ENCODE assay signal across 9 cellular contexts in the genomic region with DNA sequence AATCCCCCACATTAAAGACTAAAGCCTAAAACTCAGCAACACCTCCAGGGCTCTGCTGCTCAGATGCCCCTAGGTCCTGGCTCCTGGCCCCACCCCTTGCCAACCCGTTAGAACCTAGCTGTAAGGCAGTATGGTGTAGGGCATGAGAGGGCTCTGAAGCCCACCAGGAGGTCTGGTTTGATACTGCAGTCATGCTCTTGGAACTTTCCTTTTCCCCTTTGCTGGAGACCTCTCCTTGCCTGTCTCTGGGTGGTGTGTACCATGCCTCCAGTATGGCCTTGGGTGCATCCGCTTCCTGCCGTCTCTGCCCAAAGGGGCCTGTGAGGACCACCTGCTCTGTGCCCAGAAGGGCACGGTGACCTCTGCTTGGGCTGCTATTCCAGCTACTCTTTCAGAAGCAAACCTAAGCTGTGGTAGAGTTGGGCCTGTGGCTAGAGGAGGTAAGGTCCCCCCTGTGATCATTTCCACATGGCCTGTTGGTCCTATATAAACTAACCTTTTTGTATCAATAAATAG. TPM values are rescaled to one million over a fixed set of nuclear protein-coding genes. Genes with fewer than 3 reads are reported as not detected.
DNase-seq lines count a peak whose midpoint lies in the region; ATAC-seq and TF ChIP-seq lines count a peak whose summit lies in the region.
"Had no signal": no experiment of that assay in that cellular context is flagged by ENCODE, and none has a peak within 500 bp of the region (broad histone marks: within the 10 kb centered on the region; RNA-seq: fewer than 3 reads in every experiment).

No MANE protein-coding gene starts in this region.

- H3K27ac Mint-ChIP-seq in CD8-positive, alpha-beta T cell = peak overlapping the region; percentile 32
- peak overlapping the region; percentile 61 for H3K27ac Mint-ChIP-seq in dendritic cell treated with granulocyte-macrophage colony-stimulating factor and Interleukin-4, amounts not matched to agents 40 ng/mL and 50 ng/mL, for 4 days
- H3K27ac Mint-ChIP-seq in osteocyte (ENCODE audit: unreplicated experiment) = no peak overlapping the region

- intact Hi-C loops in CD8-positive, alpha-beta T cell (cut with DNase I, micrococcal nuclease) = loop anchor here in 1 of 2 experiments (10.0 kb wide), 1 partner anchor 1148 kb away; a partner anchor contains a TSS
- intact Hi-C loops in dendritic cell treated with granulocyte-macrophage colony-stimulating factor and Interleukin-4, amounts not matched to agents 40 ng/mL and 50 ng/mL, for 4 days (cut with micrococcal nuclease) = no loop called here

- no peaks in the 10 kb centered on the region for H3K9me3 Mint-ChIP-seq in CD8-positive, alpha-beta T cell
- H3K9me3 Mint-ChIP-seq in dendritic cell treated with granulocyte-macrophage colony-stimulating factor and Interleukin-4, amounts not matched to agents 40 ng/mL and 50 ng/mL, for 4 days = no peaks in the 10 kb centered on the region
- H3K9me3 Mint-ChIP-seq in osteocyte (ENCODE audit: unreplicated experiment) = no peaks in the 10 kb centered on the region

- no peaks in the 10 kb centered on the region for H3K9me2 ChIP-seq in Loucy (replicated peaks; ENCODE audit: low read depth, low read length)

- H3K4me2 ChIP-seq in Loucy (ENCODE audit: low read depth, low read length, poor library complexity, severe bottlenecking) = peak overlapping the region; percentile 98

- H3K9me3 ChIP-seq in CD8-positive, alpha-beta T cell (ENCODE audit: low read length) = no peaks in the 10 kb centered on the region
- no peaks in the 10 kb centered on the region for H3K9me3 ChIP-seq in Loucy (ENCODE audit: insufficient read depth, low read depth, low read length)

- peak overlapping the region; percentile 89 for H3K4me3 Mint-ChIP-seq in CD8-positive, alpha-beta T cell
- H3K4me3 Mint-ChIP-seq in dendritic cell treated with granulocyte-macrophage colony-stimulating factor and Interleukin-4, amounts not matched to agents 40 ng/mL and 50 ng/mL, for 4 days = peak overlapping the region; percentile 30
- H3K4me3 Mint-ChIP-seq in osteocyte (ENCODE audit: unreplicated experiment) = peak overlapping the region; percentile 79

- H4K20me1 ChIP-seq in Loucy (ENCODE audit: insufficient read depth, low read length, poor library complexity, severe bottlenecking) = peaks cover 73% of the 10 kb centered on the region

- H3K79me2 ChIP-seq in Loucy (ENCODE audit: insufficient read depth, low read length) = peaks cover 76% of the 10 kb centered on the region

- H3K4me3 ChIP-seq in CD8-positive, alpha-beta T cell (ENCODE audit: low read depth, low read length) = peak overlapping the region; percentile 55
- peak overlapping the region; percentile 93 for H3K4me3 ChIP-seq in Loucy (ENCODE audit: low read length, poor library complexity, severe bottlenecking)

- TF ChIP-seq CTCF in CD8-positive, alpha-beta T cell (IDR thresholded peaks at IDR 0.05) = no peak
- no peak for TF ChIP-seq CTCF in Loucy (conservative IDR thresholded peaks at IDR 0.05; ENCODE audit: low read length)
- TF ChIP-seq CTCF in osteocyte (IDR thresholded peaks at IDR 0.05) = no peak

- peak overlapping the region; percentile 75 for H3K9ac ChIP-seq in Loucy (ENCODE audit: low read depth, low read length, poor library complexity, severe bottlenecking)
- H3K9ac ChIP-seq: parathyroid adenoma had no signal

- H3K27ac ChIP-seq in CD8-positive, alpha-beta T cell (ENCODE audit: low read depth, low read length) = no peak overlapping the region
- H3K27ac ChIP-seq: parathyroid adenoma had no signal

- no peaks in the 10 kb centered on the region for H3K36me3 ChIP-seq in CD8-positive, alpha-beta T cell (ENCODE audit: insufficient read depth, low read length)
- H3K36me3 ChIP-seq in Loucy (ENCODE audit: insufficient read depth, low read length) = peaks cover 11% of the 10 kb centered on the region; the same call in 1 of the 2 replicates

- no peaks in the 10 kb centered on the region; the same call in 1 of the 2 replicates for H3F3A ChIP-seq in Loucy (ENCODE audit: low read depth)

- CTCF ChIA-PET in CD8-positive, alpha-beta T cell (lab: Charles Lee) = interaction anchor here (0.7 to 3.9 kb wide), 2 partner anchors 13 to 83 kb away, joined by 3 to 14 read pairs; a partner anchor contains a TSS

- peaks cover 75% of the 10 kb centered on the region for H3K4me1 Mint-ChIP-seq in CD8-positive, alpha-beta T cell (ENCODE audit: low read depth)
- peaks cover 63% of the 10 kb centered on the region for H3K4me1 Mint-ChIP-seq in dendritic cell treated with granulocyte-macrophage colony-stimulating factor and Interleukin-4, amounts not matched to agents 40 ng/mL and 50 ng/mL, for 4 days (ENCODE audit: low read depth)
- H3K4me1 Mint-ChIP-seq in osteocyte (ENCODE audit: unreplicated experiment) = peaks cover 62% of the 10 kb centered on the region

- DNase-seq in CD8-positive, alpha-beta T cell = peak in 1 of 7 experiments; percentile 48
- no peak for DNase-seq in osteocyte (ENCODE audit: extremely low spot score, unreplicated experiment)
- DNase-seq in DMS 273 (lab: John Stamatoyannopoulos, UW; ENCODE audit: unreplicated experiment) = no peak
- DNase-seq in mesenteric fat pad (ENCODE audit: low spot score) = no peak
- DNase-seq in NCI-H2171 treated with DMSO at 0.1 percent for 48 hours (lab: John Stamatoyannopoulos, UW) = no peak

- H3K27me3 ChIP-seq in CD8-positive, alpha-beta T cell (ENCODE audit: insufficient read depth, low read length) = no peaks in the 10 kb centered on the region
- no peaks in the 10 kb centered on the region for H3K27me3 ChIP-seq in Loucy (ENCODE audit: insufficient read depth, low read length, poor library complexity, severe bottlenecking)

- POLR2A ChIA-PET in CD8-positive, alpha-beta T cell (lab: Charles Lee) = interaction anchor here (0.9 to 2.0 kb wide), 5 partner anchors 9 to 1295 kb away, joined by 3 to 11 read pairs (median 3); a partner anchor contains a TSS

- no peak for ATAC-seq in CD8-positive, alpha-beta T cell
- no peak for ATAC-seq in GM18498 (IDR thresholded peaks at IDR 0.05; ENCODE audit: unreplicated experiment)

- peaks cover 25% of the 10 kb centered on the region for H3K36me3 Mint-ChIP-seq in CD8-positive, alpha-beta T cell
- H3K36me3 Mint-ChIP-seq in dendritic cell treated with granulocyte-macrophage colony-stimulating factor and Interleukin-4, amounts not matched to agents 40 ng/mL and 50 ng/mL, for 4 days (ENCODE audit: low read depth) = peaks cover 39% of the 10 kb centered on the region
- H3K36me3 Mint-ChIP-seq in osteocyte (ENCODE audit: unreplicated experiment) = no peaks in the 10 kb centered on the region

- peaks cover 59% of the 10 kb centered on the region for H3K4me1 ChIP-seq in CD8-positive, alpha-beta T cell (ENCODE audit: insufficient read depth, low read length)
- peaks cover 56% of the 10 kb centered on the region for H3K4me1 ChIP-seq in Loucy (ENCODE audit: insufficient read depth, low read length, poor library complexity, severe bottlenecking)

- H3K27me3 Mint-ChIP-seq in CD8-positive, alpha-beta T cell (ENCODE audit: low read depth) = no peaks in the 10 kb centered on the region
- H3K27me3 Mint-ChIP-seq in dendritic cell treated with granulocyte-macrophage colony-stimulating factor and Interleukin-4, amounts not matched to agents 40 ng/mL and 50 ng/mL, for 4 days = no peaks in the 10 kb centered on the region
- H3K27me3 Mint-ChIP-seq in osteocyte (ENCODE audit: unreplicated experiment) = no peaks in the 10 kb centered on the region

- no peak overlapping the region for H2AFZ ChIP-seq in Loucy (ENCODE audit: low read length)
- H2AFZ ChIP-seq: parathyroid adenoma had no signal

RNA-seq across cellular contexts. Expression of a gene that starts 3.5 kb away (rescaled TPM):
- 10 to 100 TPM; 39.9 to 42.6 TPM for total RNA-seq in CD8-positive, alpha-beta T cell
- 21.3 and 21.6 TPM in 2 replicates for total RNA-seq in osteocyte
- 29.8 TPM for total RNA-seq in mesenteric fat pad

Comparison
In these comparisons a context has a peak if more than half of its experiments do, and no peak if none do; other contexts are left out.
1. H3K4me3 Mint-ChIP-seq: peak in every context shown above with its lines; median percentile 89 in CD8-positive, alpha-beta T cell; 79 in osteocyte; 30 in dendritic cell treated with granulocyte-macrophage colony-stimulating factor and Interleukin-4, amounts not matched to agents 40 ng/mL and 50 ng/mL, for 4 days.